In the genomic region with DNA sequence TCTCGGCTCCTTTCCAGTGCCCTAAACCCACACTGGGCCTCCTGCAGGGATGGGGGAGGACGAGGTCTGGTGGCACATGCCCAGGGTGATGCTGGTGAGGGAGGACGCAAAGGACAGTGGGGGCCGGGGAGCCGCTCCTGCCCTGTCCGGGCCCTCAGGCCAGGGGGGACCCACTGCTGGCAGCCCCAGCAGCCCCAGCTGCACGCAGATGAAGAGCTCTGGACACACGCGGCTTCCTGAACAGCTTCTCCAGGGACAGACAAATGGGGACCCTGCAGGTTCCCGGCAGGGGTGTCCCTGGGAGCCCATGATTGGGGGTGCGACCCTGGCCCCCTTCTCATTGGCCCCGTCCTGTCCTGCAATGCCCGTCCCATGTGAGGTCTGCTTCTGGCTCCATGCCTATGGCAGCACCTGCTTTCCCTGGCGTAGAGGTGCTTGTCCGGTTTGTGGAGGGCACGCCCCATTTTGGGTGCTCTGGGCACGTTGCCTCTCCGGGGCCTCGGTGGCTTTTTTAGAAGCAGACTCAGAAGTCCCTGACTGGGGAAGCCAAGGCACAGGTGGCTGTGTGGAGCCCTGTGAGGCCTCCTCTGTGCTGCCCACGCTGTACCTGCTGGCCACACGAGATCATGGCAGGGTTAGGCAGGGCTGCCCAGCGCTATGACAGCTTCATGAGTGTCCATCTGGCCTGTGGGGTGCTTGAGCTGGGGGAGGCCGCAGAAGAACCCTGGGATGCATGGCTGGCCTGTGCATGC, we compare ENCODE assay signal across 22 cellular contexts. TPM values are rescaled to one million over a fixed set of nuclear protein-coding genes. Genes with fewer than 3 reads are reported as not detected.
DNase-seq lines count a peak whose midpoint lies in the region; ATAC-seq, FAIRE-seq and TF ChIP-seq lines count a peak whose summit lies in the region.
"Had no signal": no experiment of that assay in that cellular context is flagged by ENCODE, and none has a peak within 500 bp of the region (broad histone marks: within the 10 kb centered on the region; RNA-seq: fewer than 3 reads in every experiment).

No MANE protein-coding gene starts in this region.

- no peaks in the 10 kb centered on the region for H3K9me1 ChIP-seq in K562 (ENCODE audit: control insufficient read depth, insufficient read depth, low read length)

- FAIRE-seq in K562 (lab: Jason Lieb, UNC), result no peak

- no peak for DNase-seq in right atrium auricular region (ENCODE audit: low spot score)
- DNase-seq in cardiac septum (ENCODE audit: low spot score), result no peak
- no peak for DNase-seq in K562 (ENCODE audit: extremely low read depth in 1 of 4, low spot score in 3 of 4)
- no peak for DNase-seq in upper lobe of right lung
- DNase-seq in germinal center (ENCODE audit: low spot score), result no peak
- DNase-seq in tibial nerve (ENCODE audit: low spot score in 2 of 2), result no peak
- DNase-seq: ACHN; activated CD4-positive, alpha-beta T cell treated with anti-CD3 and anti-CD28 coated beads, Interleukin-2, amount 50 U/mL, for 4 hours; activated effector memory CD4-positive, alpha-beta T cell treated with Interleukin-2 at 50 U/mL for 16 hours; erythroblast; KBM-7; MV-4-11; NCI-H187 treated with DMSO at 0.1 percent for 48 hours had no signal

- TF ChIP-seq EP300 in K562 (IDR thresholded peaks at IDR 0.05; ENCODE audit: low read length) (no peak), tibial nerve (IDR thresholded peaks at IDR 0.05) (no peak)

- no TSS peak for BruUV-seq in K562 (replicated peaks; lab: Mats Ljungman, UMichigan)

- CTCF ChIA-PET in K562 (lab: Yijun Ruan, JAX; ENCODE audit: low intra/inter-chr PET ratio), result no interaction called here

- H3K4me3 ChIP-seq in right atrium auricular region (no peak overlapping the region), K562 (no peak overlapping the region), liver (ENCODE audit: low read depth in 1 of 3, low read length in 3 of 3) (no peak overlapping the region), upper lobe of right lung (no peak overlapping the region), tibial nerve (no peak overlapping the region)
- H3K4me3 ChIP-seq: cardiac muscle cell, mucosa of descending colon, prostate gland, SK-N-MC had no signal

- H3K79me2 ChIP-seq in K562 (ENCODE audit: control insufficient read depth, insufficient read depth, low read length), result no peaks in the 10 kb centered on the region

- H3K27me3 ChIP-seq in right atrium auricular region, result no peaks in the 10 kb centered on the region
- H3K27me3 ChIP-seq in K562 (ENCODE audit: control insufficient read depth in 2 of 2, insufficient read depth in 2 of 2, low read length in 2 of 2), result no peaks in the 10 kb centered on the region
- no peaks in the 10 kb centered on the region for H3K27me3 ChIP-seq in liver (ENCODE audit: control insufficient read depth in 4 of 4, insufficient read depth in 4 of 4, low read length in 3 of 4)
- no peaks in the 10 kb centered on the region for H3K27me3 ChIP-seq in upper lobe of right lung
- H3K27me3 ChIP-seq in tibial nerve, result no peaks in the 10 kb centered on the region
- H3K27me3 ChIP-seq: cardiac muscle cell had no signal

- H3K9me3 ChIP-seq in right atrium auricular region, result no peaks in the 10 kb centered on the region
- no peaks in the 10 kb centered on the region for H3K9me3 ChIP-seq in K562 (replicated peaks; ENCODE audit: control insufficient read depth, insufficient read depth, low read depth, low read length)
- no peaks in the 10 kb centered on the region for H3K9me3 ChIP-seq in liver (ENCODE audit: control insufficient read depth in 4 of 4, low read length in 3 of 4)
- H3K9me3 ChIP-seq in upper lobe of right lung, result no peaks in the 10 kb centered on the region
- H3K9me3 ChIP-seq in tibial nerve, result no peaks in the 10 kb centered on the region
- H3K9me3 ChIP-seq: mucosa of descending colon, prostate gland had no signal

- POLR2A ChIA-PET in K562 (lab: Yijun Ruan, JAX), result interaction anchor here (0.7 to 2.1 kb wide), 3 partner anchors 14 to 54 kb away, joined by 3 to 7 read pairs (median 4); partner anchors contain the start of gene RTEL1

- H3K36me3 ChIP-seq in right atrium auricular region (peaks cover 12% of the 10 kb centered on the region), K562 (ENCODE audit: control insufficient read depth, insufficient read depth, low read length) (peaks cover 68% of the 10 kb centered on the region; the same call in 2 of the 3 replicates), liver (ENCODE audit: control insufficient read depth in 4 of 4, insufficient read depth in 3 of 4, low read depth in 1 of 4, low read length in 3 of 4) (peaks cover 0 to 19% (median 2%) of the 10 kb centered on the region in 4 donors), upper lobe of right lung (peaks cover 5% of the 10 kb centered on the region), tibial nerve (peaks cover 0 to 67% (median 2%) of the 10 kb centered on the region in 3 donors)
- H3K36me3 ChIP-seq: cardiac muscle cell, prostate gland had no signal

- H3K4me2 ChIP-seq in K562 (ENCODE audit: insufficient read depth, low read length), result no peak overlapping the region

- in situ Hi-C loops in K562 (cut with MboI), result no loop called here

- 92% methylated on average over 17 of the region's 23 CpGs for WGBS in K562 (ENCODE audit: insufficient coverage, low coverage, missing lambda C conversion rate)
- 96% methylated on average over 23 of the region's 23 CpGs for WGBS in liver
- 95% methylated on average over 15 to 16 of the region's 23 CpGs for WGBS in tibial nerve, 2 donors

- no peak for TF ChIP-seq CTCF in right atrium auricular region (IDR thresholded peaks at IDR 0.05)
- TF ChIP-seq CTCF in K562 (IDR thresholded peaks at IDR 0.05 in 2 of 3, conservative IDR thresholded peaks at IDR 0.05 in 1 of 3; ENCODE audit: insufficient read depth in 2 of 3, low read depth in 1 of 3, low read length in 3 of 3), result no peak
- no peak for TF ChIP-seq CTCF in liver (IDR thresholded peaks at IDR 0.05; ENCODE audit: low read depth, low read length, missing input control)
- no peak for TF ChIP-seq CTCF in upper lobe of right lung (IDR thresholded peaks at IDR 0.05)
- no peak for TF ChIP-seq CTCF in tibial nerve (IDR thresholded peaks at IDR 0.05)

- no peak for TF ChIP-seq POLR2A in K562 (conservative IDR thresholded peaks at IDR 0.05)
- no peak for TF ChIP-seq POLR2A in tibial nerve (IDR thresholded peaks at IDR 0.05)

- H3K9ac ChIP-seq in K562 (ENCODE audit: insufficient read depth in 1 of 2, low read depth in 2 of 2, low read length in 2 of 2) (no peak overlapping the region), liver (ENCODE audit: low read depth in 1 of 2, low read length in 2 of 2) (no peak overlapping the region)

- no peak overlapping the region for H2AFZ ChIP-seq in K562 (ENCODE audit: low read depth, low read length)

- H3K4me1 ChIP-seq in right atrium auricular region (peaks cover 0 to 30% of the 10 kb centered on the region in 2 donors), K562 (replicated peaks in 1 of 2; ENCODE audit: control insufficient read depth in 2 of 2, insufficient read depth in 2 of 2, low read length in 2 of 2) (peaks cover 0 to 41% of the 10 kb centered on the region in 2 experiments; a peak in 2 of 5 replicates), liver (ENCODE audit: control insufficient read depth in 4 of 4, insufficient read depth in 4 of 4, low read length in 3 of 4) (peaks cover 0 to 2% (median 0%) of the 10 kb centered on the region in 4 donors), upper lobe of right lung (peaks cover 21% of the 10 kb centered on the region), tibial nerve (peaks cover 0 to 33% (median 17%) of the 10 kb centered on the region in 4 donors)
- H3K4me1 ChIP-seq: prostate gland had no signal

- no peaks in the 10 kb centered on the region for H4K20me1 ChIP-seq in K562 (replicated peaks; ENCODE audit: control insufficient read depth, insufficient read depth, low read length)

- H3K27ac ChIP-seq in right atrium auricular region, result peak overlapping the region; percentile 80 to 85
- no peak overlapping the region for H3K27ac ChIP-seq in K562 (ENCODE audit: extremely low read depth, low read depth, low read length)
- H3K27ac ChIP-seq in liver (ENCODE audit: low read depth in 1 of 2, low read length in 2 of 2), result peak overlapping the region; percentile 68 to 79
- H3K27ac ChIP-seq in upper lobe of right lung, result peak overlapping the region; percentile 84
- no peak overlapping the region for H3K27ac ChIP-seq in tibial nerve
- H3K27ac ChIP-seq: cardiac muscle cell had no signal

- ATAC-seq in K562 (no peak), upper lobe of right lung (no peak), HG03342 (IDR thresholded peaks at IDR 0.05; ENCODE audit: unreplicated experiment) (no peak)
- ATAC-seq: left lobe of liver, mucosa of descending colon had no signal

- intact Hi-C loops in cardiac septum (cut with DNase I) (no loop called here), K562 (cut with micrococcal nuclease) (no loop called here), upper lobe of right lung (cut with DNase I) (no loop called here)

- TF ChIP-seq RAD21 in K562 (CRISPR knock-in tag; conservative IDR thresholded peaks at IDR 0.05 in 1 of 2, IDR thresholded peaks at IDR 0.05 in 1 of 2), result no peak
- TF ChIP-seq RAD21 in liver (IDR thresholded peaks at IDR 0.05), result no peak

RNA-seq across cellular contexts. Expression of gene TNFRSF6B, which starts 15.4 kb away (rescaled TPM):
- 1 to 10 TPM; 1.2 to 3.8 TPM for total RNA-seq in right atrium auricular region
- total RNA-seq in cardiac septum, result not detected
- not detected in 2 replicates for total RNA-seq in K562 (2011; cell fraction: chromatin; rRNA removed; ENCODE audit: low replicate concordance)
- 4.9 and 6.3 TPM in 2 replicates for total RNA-seq in K562 (2011; cell fraction: nucleolus; rRNA removed)
- not detected in 2 replicates for total RNA-seq in K562 (2011; cell fraction: nucleoplasm; rRNA removed)
- total RNA-seq in K562 (2014; rRNA removed), result 0.32 and 3.8 TPM in 2 replicates
- total RNA-seq in K562 (2014; rRNA removed; fragmentation: Illumina TruSeq; extraction: Trizol), result not detected in 2 replicates
- 0.19 TPM in 1 of 2 replicates, not detected in the other for total RNA-seq in K562 (2015; rRNA removed; fragmentation: Illumina TruSeq; extraction: Trizol)
- not detected in 2 replicates for total RNA-seq in K562 (2021)
- polyA plus RNA-seq in K562 (2011; rRNA removed), result 0.10 and 0.37 TPM in 2 replicates
- polyA plus RNA-seq in K562 (2011; cell fraction: cytosol; rRNA removed), result 1.1 and 5.8 TPM in 2 replicates
- 1.4 and 13.8 TPM in 2 replicates for polyA plus RNA-seq in K562 (2011; cell fraction: nucleus; rRNA removed)
- polyA plus RNA-seq in K562 (2012), result 0.87 and 1.3 TPM in 2 replicates
- not detected in 2 replicates for polyA plus RNA-seq in K562 (2014; fragmentation: Illumina TruSeq; extraction: Trizol)
- polyA plus RNA-seq in K562 (2014; fragmentation: Nextera tagmentation; extraction: Ambion mirVana), result not detected
- 3.2 and 3.5 TPM in 2 replicates for polyA plus RNA-seq in K562 (2014; rRNA removed)
- polyA minus RNA-seq in K562 (2011; rRNA and poly(A)+ RNA removed), result not detected in 2 replicates
- polyA minus RNA-seq in K562 (2011; cell fraction: cytosol; rRNA and poly(A)+ RNA removed), result not detected in 2 replicates
- polyA minus RNA-seq in K562 (2011; cell fraction: nucleus; rRNA and poly(A)+ RNA removed), result 1.2 TPM in 1 of 2 replicates, not detected in the other
- total RNA-seq in liver, result under 1 TPM in 1 of 2 donors, not detected in 1; 0.09 TPM
- polyA plus RNA-seq in liver, result under 1 TPM in 1 of 2 donors, not detected in 1; 0.73 TPM
- 14.4 TPM for total RNA-seq in upper lobe of right lung
- 10 to 100 TPM in 3 of 4 donors, 1 to 10 TPM in 1; 8.0 to 61.2 (median 35.9) TPM for total RNA-seq in tibial nerve
- total RNA-seq: neural crest cell; T-helper 2 cell treated with Interferon-gamma antibody and Interleukin-4, amounts not matched to agents 100 ng/mL and 5 ng/mL, for 36 hours had no signal

RNA-seq across cellular contexts. Expression of gene RTEL1, which starts 22.9 kb away (rescaled TPM):
- total RNA-seq in right atrium auricular region, result 1 to 10 TPM; 4.8 to 9.2 TPM
- 10.5 TPM for total RNA-seq in cardiac septum
- total RNA-seq in K562 (2011; cell fraction: chromatin; rRNA removed; ENCODE audit: low replicate concordance), result 274 and 684 TPM in 2 replicates
- 188 TPM in 2 replicates for total RNA-seq in K562 (2011; cell fraction: nucleolus; rRNA removed)
- total RNA-seq in K562 (2011; cell fraction: nucleoplasm; rRNA removed), result 175 and 176 TPM in 2 replicates
- total RNA-seq in K562 (2014; rRNA removed), result 27.7 and 32.0 TPM in 2 replicates
- total RNA-seq in K562 (2014; rRNA removed; fragmentation: Illumina TruSeq; extraction: Trizol), result 11.3 and 12.0 TPM in 2 replicates
- 14.0 and 15.4 TPM in 2 replicates for total RNA-seq in K562 (2015; rRNA removed; fragmentation: Illumina TruSeq; extraction: Trizol)
- total RNA-seq in K562 (2021), result 53.1 and 61.0 TPM in 2 replicates
- polyA plus RNA-seq in K562 (2011; rRNA removed), result 25.2 and 34.3 TPM in 2 replicates
- 10.0 and 23.6 TPM in 2 replicates for polyA plus RNA-seq in K562 (2011; cell fraction: cytosol; rRNA removed)
- polyA plus RNA-seq in K562 (2011; cell fraction: nucleus; rRNA removed), result 238 and 368 TPM in 2 replicates
- polyA plus RNA-seq in K562 (2012), result 10.8 and 25.1 TPM in 2 replicates
- polyA plus RNA-seq in K562 (2014; fragmentation: Illumina TruSeq; extraction: Trizol), result 17.9 and 20.1 TPM in 2 replicates
- polyA plus RNA-seq in K562 (2014; fragmentation: Nextera tagmentation; extraction: Ambion mirVana), result under 1 TPM; 0.36 to 0.45 TPM
- polyA plus RNA-seq in K562 (2014; rRNA removed), result 31.8 and 35.7 TPM in 2 replicates
- 48.3 and 49.0 TPM in 2 replicates for polyA minus RNA-seq in K562 (2011; rRNA and poly(A)+ RNA removed)
- 14.8 and 14.9 TPM in 2 replicates for polyA minus RNA-seq in K562 (2011; cell fraction: cytosol; rRNA and poly(A)+ RNA removed)
- polyA minus RNA-seq in K562 (2011; cell fraction: nucleus; rRNA and poly(A)+ RNA removed), result 63.7 and 84.3 TPM in 2 replicates
- 10 to 100 TPM; 10.4 to 16.9 TPM for total RNA-seq in liver
- 1 to 10 TPM; 3.7 to 4.3 TPM for polyA plus RNA-seq in liver
- total RNA-seq in upper lobe of right lung, result 26.7 TPM
- 10 to 100 TPM; 28.2 to 62.4 (median 46.7) TPM for total RNA-seq in tibial nerve

RNA-seq across cellular contexts. Expression of gene ARFRP1, which starts 26.7 kb away (rescaled TPM):
- 10 to 100 TPM; 33.5 to 39.4 TPM for total RNA-seq in right atrium auricular region
- total RNA-seq in cardiac septum, result 40.3 TPM
- total RNA-seq in K562 (2011; cell fraction: chromatin; rRNA removed; ENCODE audit: low replicate concordance), result 98.6 and 222 TPM in 2 replicates
- 116 and 124 TPM in 2 replicates for total RNA-seq in K562 (2011; cell fraction: nucleolus; rRNA removed)
- total RNA-seq in K562 (2011; cell fraction: nucleoplasm; rRNA removed), result 75.6 and 81.5 TPM in 2 replicates
- 64.3 and 74.1 TPM in 2 replicates for total RNA-seq in K562 (2014; rRNA removed)
- total RNA-seq in K562 (2014; rRNA removed; fragmentation: Illumina TruSeq; extraction: Trizol), result 16.1 and 19.1 TPM in 2 replicates
- total RNA-seq in K562 (2015; rRNA removed; fragmentation: Illumina TruSeq; extraction: Trizol), result 37.3 and 37.7 TPM in 2 replicates
- total RNA-seq in K562 (2021), result 64.0 and 78.9 TPM in 2 replicates
- 37.5 and 39.5 TPM in 2 replicates for polyA plus RNA-seq in K562 (2011; rRNA removed)
- polyA plus RNA-seq in K562 (2011; cell fraction: cytosol; rRNA removed), result 52.0 and 57.8 TPM in 2 replicates
- 132 and 147 TPM in 2 replicates for polyA plus RNA-seq in K562 (2011; cell fraction: nucleus; rRNA removed)
- 44.1 and 48.2 TPM in 2 replicates for polyA plus RNA-seq in K562 (2012)
- 20.0 and 36.3 TPM in 2 replicates for polyA plus RNA-seq in K562 (2014; fragmentation: Illumina TruSeq; extraction: Trizol)
- 1 to 10 TPM; 2.2 to 6.0 TPM for polyA plus RNA-seq in K562 (2014; fragmentation: Nextera tagmentation; extraction: Ambion mirVana)
- 66.9 and 70.5 TPM in 2 replicates for polyA plus RNA-seq in K562 (2014; rRNA removed)
- 18.4 and 33.9 TPM in 2 replicates for polyA minus RNA-seq in K562 (2011; rRNA and poly(A)+ RNA removed)
- 14.4 and 22.2 TPM in 2 replicates for polyA minus RNA-seq in K562 (2011; cell fraction: cytosol; rRNA and poly(A)+ RNA removed)
- polyA minus RNA-seq in K562 (2011; cell fraction: nucleus; rRNA and poly(A)+ RNA removed), result 46.2 and 62.4 TPM in 2 replicates
- 10 to 100 TPM; 14.2 to 21.0 TPM for total RNA-seq in liver
- 10 to 100 TPM; 20.0 to 26.9 TPM for polyA plus RNA-seq in liver
- total RNA-seq in upper lobe of right lung, result 49.4 TPM
- total RNA-seq in tibial nerve, result 10 to 100 TPM; 36.9 to 71.1 (median 50.9) TPM

RNA-seq across cellular contexts. Expression of gene ZGPAT, which starts 26.8 kb away (rescaled TPM):
- total RNA-seq in right atrium auricular region (10 to 100 TPM; 11.9 to 15.1 TPM), cardiac septum (16.7 TPM), K562 (2014; rRNA removed) (19.4 and 26.6 TPM in 2 replicates), K562 (2014; rRNA removed; fragmentation: Illumina TruSeq; extraction: Trizol) (2.2 and 2.4 TPM in 2 replicates), K562 (2015; rRNA removed; fragmentation: Illumina TruSeq; extraction: Trizol) (7.9 and 8.4 TPM in 2 replicates), K562 (2021) (22.5 and 25.4 TPM in 2 replicates), liver (10 to 100 TPM; 10.3 to 14.7 TPM), upper lobe of right lung (27.6 TPM), tibial nerve (10 to 100 TPM; 27.5 to 70.8 (median 40.9) TPM)
- total RNA-seq in K562 (2011; cell fraction: chromatin; rRNA removed; ENCODE audit: low replicate concordance), result 20.3 and 73.7 TPM in 2 replicates
- total RNA-seq in K562 (2011; cell fraction: nucleolus; rRNA removed), result 43.4 and 48.4 TPM in 2 replicates
- total RNA-seq in K562 (2011; cell fraction: nucleoplasm; rRNA removed), result 35.6 and 47.3 TPM in 2 replicates
- polyA plus RNA-seq in K562 (2011; rRNA removed) (7.4 and 10.7 TPM in 2 replicates), K562 (2014; fragmentation: Illumina TruSeq; extraction: Trizol) (5.6 and 10.9 TPM in 2 replicates), K562 (2014; fragmentation: Nextera tagmentation; extraction: Ambion mirVana) (under 1 TPM; 0.14 to 0.21 TPM), K562 (2014; rRNA removed) (24.1 and 27.7 TPM in 2 replicates), liver (10 to 100 TPM; 26.2 to 90.5 TPM)
- 6.2 and 15.4 TPM in 2 replicates for polyA plus RNA-seq in K562 (2011; cell fraction: cytosol; rRNA removed)
- 40.8 and 67.3 TPM in 2 replicates for polyA plus RNA-seq in K562 (2011; cell fraction: nucleus; rRNA removed)
- 14.8 and 18.0 TPM in 2 replicates for polyA plus RNA-seq in K562 (2012)
- 2.7 and 4.6 TPM in 2 replicates for polyA minus RNA-seq in K562 (2011; rRNA and poly(A)+ RNA removed)
- polyA minus RNA-seq in K562 (2011; cell fraction: cytosol; rRNA and poly(A)+ RNA removed), result 11.6 and 12.8 TPM in 2 replicates
- 9.8 and 11.2 TPM in 2 replicates for polyA minus RNA-seq in K562 (2011; cell fraction: nucleus; rRNA and poly(A)+ RNA removed)

RNA-seq across cellular contexts. Expression of gene STMN3, which starts 27.8 kb away (rescaled TPM):
- 10 to 100 TPM in 1 of 2 donors, 1 to 10 TPM in 1; 5.7 to 10.1 TPM for total RNA-seq in right atrium auricular region
- total RNA-seq in cardiac septum, result 8.8 TPM
- total RNA-seq in K562 (2011; cell fraction: chromatin; rRNA removed; ENCODE audit: low replicate concordance), result 14.9 and 42.3 TPM in 2 replicates
- total RNA-seq in K562 (2011; cell fraction: nucleolus; rRNA removed), result 45.7 and 51.0 TPM in 2 replicates
- total RNA-seq in K562 (2011; cell fraction: nucleoplasm; rRNA removed), result 22.8 and 23.8 TPM in 2 replicates
- total RNA-seq in K562 (2014; rRNA removed), result 65.6 and 79.2 TPM in 2 replicates
- 6.8 and 8.8 TPM in 2 replicates for total RNA-seq in K562 (2014; rRNA removed; fragmentation: Illumina TruSeq; extraction: Trizol)
- 29.4 and 29.9 TPM in 2 replicates for total RNA-seq in K562 (2015; rRNA removed; fragmentation: Illumina TruSeq; extraction: Trizol)
- 50.2 and 52.4 TPM in 2 replicates for total RNA-seq in K562 (2021)
- 30.9 and 37.6 TPM in 2 replicates for polyA plus RNA-seq in K562 (2011; rRNA removed)
- polyA plus RNA-seq in K562 (2011; cell fraction: cytosol; rRNA removed), result 51.3 and 126 TPM in 2 replicates
- polyA plus RNA-seq in K562 (2011; cell fraction: nucleus; rRNA removed), result 98.8 and 152 TPM in 2 replicates
- polyA plus RNA-seq in K562 (2012), result 20.9 and 32.0 TPM in 2 replicates
- 20.3 and 36.0 TPM in 2 replicates for polyA plus RNA-seq in K562 (2014; fragmentation: Illumina TruSeq; extraction: Trizol)
- under 1 TPM; 0.70 to 0.85 TPM for polyA plus RNA-seq in K562 (2014; fragmentation: Nextera tagmentation; extraction: Ambion mirVana)
- polyA plus RNA-seq in K562 (2014; rRNA removed), result 58.0 and 60.2 TPM in 2 replicates
- 4.9 and 7.8 TPM in 2 replicates for polyA minus RNA-seq in K562 (2011; rRNA and poly(A)+ RNA removed)
- 17.1 and 19.4 TPM in 2 replicates for polyA minus RNA-seq in K562 (2011; cell fraction: cytosol; rRNA and poly(A)+ RNA removed)
- polyA minus RNA-seq in K562 (2011; cell fraction: nucleus; rRNA and poly(A)+ RNA removed), result 7.1 and 9.2 TPM in 2 replicates
- 1 to 10 TPM in 1 of 2 donors, under 1 TPM in 1; 0.67 to 2.9 TPM for total RNA-seq in liver
- polyA plus RNA-seq in liver, result 1 to 10 TPM in 1 of 2 donors, under 1 TPM in 1; 0.42 to 1.2 TPM
- 12.4 TPM for total RNA-seq in upper lobe of right lung
- total RNA-seq in tibial nerve, result 10 to 100 TPM; 12.3 to 26.4 (median 15.5) TPM

Comparison
In these comparisons a context has a peak if more than half of its experiments do, and no peak if none do; other contexts are left out.
1. H3K27ac ChIP-seq: peak in right atrium auricular region (2 of 2), liver (2 of 2) and upper lobe of right lung (single experiment); none in K562 (single experiment) and tibial nerve (0 of 4).